ENCODE assay signal across 9 cellular contexts in the genomic region with DNA sequence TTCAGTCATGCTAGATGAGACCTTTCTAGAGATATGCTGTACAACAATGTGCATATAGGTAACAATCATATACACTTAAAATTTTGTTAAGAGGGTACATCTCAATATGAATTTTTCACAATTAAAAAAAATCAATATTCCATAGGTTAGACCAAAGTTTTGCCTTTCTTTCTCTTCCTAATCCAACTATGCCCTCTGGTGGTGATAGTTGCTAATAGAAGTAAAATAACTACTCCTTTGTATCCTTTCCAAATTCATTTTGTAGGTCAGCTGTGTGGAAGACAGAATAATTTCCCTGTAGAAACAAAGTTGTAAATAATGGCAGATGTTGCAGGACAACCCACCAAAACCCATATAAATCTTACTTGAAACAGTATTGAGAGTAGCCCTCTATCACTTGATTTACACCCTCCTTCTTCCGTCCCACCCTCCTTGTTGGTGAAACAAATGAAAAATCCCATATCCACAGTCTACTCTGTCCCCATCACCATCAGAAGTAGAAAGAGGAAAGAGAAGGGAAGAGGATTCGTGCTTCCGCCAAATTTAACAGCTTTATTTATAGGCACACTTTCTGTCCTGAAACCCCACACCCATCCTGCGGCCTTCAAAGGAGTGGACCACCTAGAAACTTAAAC. TPM values are rescaled to one million over a fixed set of nuclear protein-coding genes. Genes with fewer than 3 reads are reported as not detected.
DNase-seq lines count a peak whose midpoint lies in the region; ATAC-seq and TF ChIP-seq lines count a peak whose summit lies in the region.
"Had no signal": no experiment of that assay in that cellular context is flagged by ENCODE, and none has a peak within 500 bp of the region (broad histone marks: within the 10 kb centered on the region; RNA-seq: fewer than 3 reads in every experiment).

No MANE protein-coding gene starts in this region.

- peak; percentile 64 to 80 for DNase-seq in NCI-H2081 (lab: John Stamatoyannopoulos, UW)
- no peak for DNase-seq in NCI-H2081 treated with DMSO at 0.1 percent for 48 hours (lab: John Stamatoyannopoulos, UW)
- DNase-seq in NCI-H1105 treated with DMSO at 0.1 percent for 48 hours (lab: John Stamatoyannopoulos, UW): peak; percentile 72
- peak in 1 of 2 donors; percentile 34 for DNase-seq in foreskin keratinocyte
- no peak for DNase-seq in psoas muscle
- no peak for DNase-seq in activated CD4-positive, alpha-beta T cell treated with anti-CD3 and anti-CD28 coated beads, Interleukin-2, amount 50 U/mL, for 4 hours

- intact Hi-C loops in psoas muscle (cut with DNase I): loop anchor here (2.0 to 10.0 kb wide), 4 partner anchors 74 to 581 kb away; a partner anchor contains a TSS

- no peak overlapping the region for H3K4me3 ChIP-seq in SU-DHL-6 (ENCODE audit: insufficient read depth, low read length, poor library complexity, severe bottlenecking)
- no peak overlapping the region for H3K4me3 ChIP-seq in psoas muscle
- H3K4me3 ChIP-seq: BLaER1 treated with 17β-estradiol and CSF1 and Interleukin-3, amounts not matched to agents 10 nM and 100 nM had no signal

- H3K27ac ChIP-seq in SU-DHL-6 (ENCODE audit: low read depth, low read length) (no peak overlapping the region), foreskin keratinocyte (no peak overlapping the region), psoas muscle (no peak overlapping the region)
- H3K27ac ChIP-seq: BLaER1 treated with 17β-estradiol and CSF1 and Interleukin-3, amounts not matched to agents 10 nM and 100 nM had no signal

- no peak overlapping the region for H3K9ac ChIP-seq in SU-DHL-6 (ENCODE audit: low read length)
- H3K9ac ChIP-seq: BLaER1 treated with 17β-estradiol and CSF1 and Interleukin-3, amounts not matched to agents 10 nM and 100 nM had no signal

- H3K4me2 ChIP-seq in SU-DHL-6 (ENCODE audit: low read depth, low read length, poor library complexity, severe bottlenecking): no peak overlapping the region
- H3K4me2 ChIP-seq: BLaER1 treated with 17β-estradiol and CSF1 and Interleukin-3, amounts not matched to agents 10 nM and 100 nM had no signal

- H3K36me3 ChIP-seq in SU-DHL-6 (ENCODE audit: low read length) (no peaks in the 10 kb centered on the region), psoas muscle (ENCODE audit: insufficient read depth in 1 of 2, low read depth in 1 of 2) (no peaks in the 10 kb centered on the region)
- H3K36me3 ChIP-seq: BLaER1 treated with 17β-estradiol and CSF1 and Interleukin-3, amounts not matched to agents 10 nM and 100 nM had no signal

- ATAC-seq in foreskin keratinocyte: peak; percentile 35
- peak in 2 of 4 donors; percentile 50 to 83 for ATAC-seq in psoas muscle
- ATAC-seq in GM19397 (IDR thresholded peaks at IDR 0.05; ENCODE audit: unreplicated experiment): no peak

- H3K9me3 ChIP-seq in SU-DHL-6 (ENCODE audit: insufficient read depth, low read length) (no peaks in the 10 kb centered on the region), psoas muscle (no peaks in the 10 kb centered on the region)
- H3K9me3 ChIP-seq: BLaER1 treated with 17β-estradiol and CSF1 and Interleukin-3, amounts not matched to agents 10 nM and 100 nM had no signal

- H3F3A ChIP-seq in SU-DHL-6 (ENCODE audit: insufficient read depth): no peaks in the 10 kb centered on the region

- TF ChIP-seq CTCF in SU-DHL-6 (IDR thresholded peaks at IDR 0.05; ENCODE audit: insufficient read depth, low read length, poor library complexity, severe bottlenecking) (peak; percentile 57), foreskin keratinocyte (conservative IDR thresholded peaks at IDR 0.05) (peak; percentile 89), psoas muscle (IDR thresholded peaks at IDR 0.05) (peak; percentile 81)

- H3K27me3 ChIP-seq in SU-DHL-6 (ENCODE audit: low read length) (no peaks in the 10 kb centered on the region), foreskin keratinocyte (no peaks in the 10 kb centered on the region), psoas muscle (ENCODE audit: insufficient read depth in 3 of 3, low read length in 2 of 3) (no peaks in the 10 kb centered on the region)
- H3K27me3 ChIP-seq: BLaER1 treated with 17β-estradiol and CSF1 and Interleukin-3, amounts not matched to agents 10 nM and 100 nM had no signal

- no peaks in the 10 kb centered on the region for H3K4me1 ChIP-seq in foreskin keratinocyte
- no peaks in the 10 kb centered on the region for H3K4me1 ChIP-seq in psoas muscle
- H3K4me1 ChIP-seq: BLaER1 treated with 17β-estradiol and CSF1 and Interleukin-3, amounts not matched to agents 10 nM and 100 nM had no signal

- no peaks in the 10 kb centered on the region for H3K79me2 ChIP-seq in SU-DHL-6 (ENCODE audit: insufficient read depth, low read length)

- 58 to 65% (median 59%) methylated on average over 4 of the region's 4 CpGs for WGBS in psoas muscle, 3 donors

- H3K9me2 ChIP-seq in SU-DHL-6 (replicated peaks; ENCODE audit: insufficient read depth, low read length): no peaks in the 10 kb centered on the region

- no peaks in the 10 kb centered on the region for H4K20me1 ChIP-seq in SU-DHL-6 (ENCODE audit: low read depth, low read length)
- H4K20me1 ChIP-seq: BLaER1 treated with 17β-estradiol and CSF1 and Interleukin-3, amounts not matched to agents 10 nM and 100 nM had no signal

- H2AFZ ChIP-seq in SU-DHL-6 (ENCODE audit: low read depth, low read length, severe bottlenecking): no peak overlapping the region

RNA-seq across cellular contexts. Expression of a gene that starts 34.2 kb away (rescaled TPM):
- total RNA-seq in foreskin keratinocyte: 5.5 and 7.7 TPM in 2 replicates
- polyA plus RNA-seq in foreskin keratinocyte: 2.7 and 4.0 TPM in 2 replicates
- 10 to 100 TPM in 2 of 4 donors, 1 to 10 TPM in 2; 8.5 to 18.2 (median 10.3) TPM for total RNA-seq in psoas muscle
- polyA plus RNA-seq in psoas muscle: 1 to 10 TPM; 4.4 to 8.4 (median 4.8) TPM

Comparison
In these comparisons a context has a peak if more than half of its experiments do, and no peak if none do; other contexts are left out.
1. DNase-seq: peak in NCI-H2081 (2 of 2) and NCI-H1105 treated with DMSO at 0.1 percent for 48 hours (single experiment); none in NCI-H2081 treated with DMSO at 0.1 percent for 48 hours (single experiment), psoas muscle (0 of 2) and activated CD4-positive, alpha-beta T cell treated with anti-CD3 and anti-CD28 coated beads, Interleukin-2, amount 50 U/mL, for 4 hours (0 of 2).
2. Peak in every context shown above with its lines, with median percentiles within 50 percentile points of each other: CTCF ChIP-seq.